9 cellular contexts compared by ENCODE assay signal in genomic region chr12:9741726-9742125, GRCh38. TPM values are rescaled to one million over a fixed set of nuclear protein-coding genes. Genes with fewer than 3 reads are reported as not detected.
A peak's percentile ranks its signal among the peaks of the same experiment; 100 is the strongest.
DNase-seq lines count a peak whose midpoint lies in the region; ATAC-seq lines count a peak whose summit lies in the region.
"Had no signal": no experiment of that assay in that cellular context is flagged by ENCODE, and none has a peak within 500 bp of the region (broad histone marks: within the 10 kb centered on the region; RNA-seq: fewer than 3 reads in every experiment).

No MANE protein-coding gene starts in this region.

- H3K36me3 ChIP-seq in GM23248 (ENCODE audit: low read depth): no peaks in the 10 kb centered on the region

- no peak overlapping the region for H2AFZ ChIP-seq in GM23248

- H3K4me1 ChIP-seq in GM23248 (ENCODE audit: insufficient read depth): no peaks in the 10 kb centered on the region

- in situ Hi-C loops in GM23248 (cut with MboI): no loop called here

- no peaks in the 10 kb centered on the region for H4K20me1 ChIP-seq in GM23248 (ENCODE audit: insufficient read depth)

- H3K9me2 ChIP-seq in GM23248 (ENCODE audit: insufficient read depth): no peaks in the 10 kb centered on the region

- no peaks in the 10 kb centered on the region for H3F3A ChIP-seq in GM23248 (ENCODE audit: insufficient read depth)

- ATAC-seq in GM21360 (IDR thresholded peaks at IDR 0.05; ENCODE audit: unreplicated experiment) (peak; percentile 90), HG03565 (IDR thresholded peaks at IDR 0.05; ENCODE audit: unreplicated experiment) (peak; percentile 72)

- no peak overlapping the region for H3K4me3 ChIP-seq in GM23248

- no peak overlapping the region for H3K9ac ChIP-seq in GM23248

- DNase-seq in activated T-cell treated with anti-CD3 and anti-CD28 coated beads for 48 hours (ENCODE audit: low read depth) (peak; percentile 52), NCI-H1436 (lab: John Stamatoyannopoulos, UW) (no peak), NCI-H1105 (lab: John Stamatoyannopoulos, UW) (no peak), hepatic stellate cell (ENCODE audit: low spot score) (no peak), GM23248 (no peak)
- DNase-seq in stimulated activated CD8-positive, alpha-beta memory T cell treated with anti-CD3 and anti-CD28 coated beads, Interleukin-12 subunit alpha, Interleukin-12 subunit beta, amount 100 ng/mL, for 24 hours (ENCODE audit: extremely low read depth): peak; percentile 47

- H3K79me2 ChIP-seq in GM23248 (ENCODE audit: insufficient read depth): no peaks in the 10 kb centered on the region

- H3K4me2 ChIP-seq in GM23248 (ENCODE audit: unreplicated experiment): no peak overlapping the region

- H3K9me3 ChIP-seq in GM23248 (ENCODE audit: low read depth): no peaks in the 10 kb centered on the region

- peaks cover 12% of the 10 kb centered on the region; the same call in 1 of the 2 replicates for H3K27me3 ChIP-seq in GM23248 (replicated peaks; ENCODE audit: insufficient read depth)

- 71 to 74% methylated on average over 4 of the region's 4 CpGs for WGBS in GM23248 (ENCODE audit: low coverage in 1 of 2, low lambda C conversion rate in 2 of 2, missing lambda C conversion rate in 2 of 2), 2 experiments

- H3K27ac ChIP-seq in GM23248: no peak overlapping the region

RNA-seq across cellular contexts. Expression of gene CLECL1, which starts 8.8 kb away (rescaled TPM):
- not detected in 2 replicates for total RNA-seq in GM23248 (2014; rRNA removed; shearing (Covaris generic))
- not detected in 2 replicates for polyA plus RNA-seq in GM23248 (2016; fragmentation: Nextera tagmentation; extraction: Ambion mirVana)
- total RNA-seq: RPMI7951 had no signal

RNA-seq across cellular contexts. Expression of gene CD69, which starts 19.0 kb away (rescaled TPM):
- total RNA-seq in GM23248 (2014; rRNA removed; shearing (Covaris generic)): not detected in 2 replicates
- polyA plus RNA-seq in GM23248 (2016; fragmentation: Nextera tagmentation; extraction: Ambion mirVana): not detected in 2 replicates
- total RNA-seq: RPMI7951 had no signal

Comparison
In these comparisons a context has a peak if more than half of its experiments do, and no peak if none do; other contexts are left out.
1. DNase-seq: peak in activated T-cell treated with anti-CD3 and anti-CD28 coated beads for 48 hours (single experiment) and stimulated activated CD8-positive, alpha-beta memory T cell treated with anti-CD3 and anti-CD28 coated beads, Interleukin-12 subunit alpha, Interleukin-12 subunit beta, amount 100 ng/mL, for 24 hours (single experiment); none in NCI-H1436 (single experiment), NCI-H1105 (single experiment), hepatic stellate cell (single experiment) and GM23248 (single experiment).